13 cellular contexts compared by ENCODE assay signal in the genomic region with DNA sequence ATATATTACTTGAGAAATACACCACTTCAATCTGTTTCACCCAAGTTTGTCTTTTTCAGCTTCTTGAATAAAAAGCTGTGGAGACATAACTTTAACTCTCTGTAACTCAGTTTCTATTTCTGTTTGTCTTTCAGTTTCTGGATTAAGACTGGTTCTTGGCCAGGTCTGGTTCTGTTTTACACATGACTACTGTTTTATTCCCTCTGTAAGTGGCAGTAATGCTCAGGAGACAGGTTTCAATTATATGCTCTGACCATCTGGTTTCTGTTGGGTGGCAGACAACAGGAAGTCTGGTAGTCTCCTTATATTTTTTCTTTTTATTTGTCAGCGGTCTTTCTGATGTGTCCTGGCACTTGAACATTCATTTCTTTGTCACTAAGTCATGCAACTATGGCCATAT.
DNase-seq lines count a peak whose midpoint lies in the region; ATAC-seq and TF ChIP-seq lines count a peak whose summit lies in the region.
"Had no signal": no experiment of that assay in that cellular context is flagged by ENCODE, and none has a peak within 500 bp of the region (broad histone marks: within the 10 kb centered on the region; RNA-seq: fewer than 3 reads in every experiment).

No MANE protein-coding gene starts in this region.

- H3K4me1 ChIP-seq in lower lobe of right lung, result no peaks in the 10 kb centered on the region
- H3K4me1 ChIP-seq: right atrium auricular region had no signal

- in situ Hi-C loops in KBM-7 (cut with MboI; ENCODE audit: low pct_unique_long_range_greater_than_20kb, low sequenced_read_pairs), result no loop called here

- peak overlapping the region; percentile 19 for H3K4me3 Mint-ChIP-seq in activated T-helper 17 cell treated with anti-CD3 and anti-CD28 coated beads, Interleukin-2, amount 50 U/mL, for 72 hours
- H3K4me3 Mint-ChIP-seq: type B pancreatic cell had no signal

- no peaks in the 10 kb centered on the region for H3K36me3 Mint-ChIP-seq in activated T-helper 17 cell treated with anti-CD3 and anti-CD28 coated beads, Interleukin-2, amount 50 U/mL, for 72 hours (ENCODE audit: low read depth)
- H3K36me3 Mint-ChIP-seq: type B pancreatic cell had no signal

- H3K27me3 Mint-ChIP-seq in activated T-helper 17 cell treated with anti-CD3 and anti-CD28 coated beads, Interleukin-2, amount 50 U/mL, for 72 hours, result peaks cover 14% of the 10 kb centered on the region

- peaks cover 7% of the 10 kb centered on the region for H3K9me3 Mint-ChIP-seq in activated T-helper 17 cell treated with anti-CD3 and anti-CD28 coated beads, Interleukin-2, amount 50 U/mL, for 72 hours
- H3K9me3 Mint-ChIP-seq: type B pancreatic cell had no signal

- TF ChIP-seq CTCF in lower lobe of right lung (IDR thresholded peaks at IDR 0.05), result no peak

- H3K4me3 ChIP-seq in lower lobe of right lung, result no peak overlapping the region
- H3K4me3 ChIP-seq: right atrium auricular region had no signal

- no peaks in the 10 kb centered on the region for H3K36me3 ChIP-seq in lower lobe of right lung
- H3K36me3 ChIP-seq: right atrium auricular region had no signal

- peaks cover 6% of the 10 kb centered on the region for H3K4me1 Mint-ChIP-seq in activated T-helper 17 cell treated with anti-CD3 and anti-CD28 coated beads, Interleukin-2, amount 50 U/mL, for 72 hours

- intact Hi-C loops in lower lobe of right lung (cut with DNase I), result no loop called here

- no peak for DNase-seq in lower lobe of right lung
- DNase-seq in KBM-7, result no peak
- no peak for DNase-seq in NCI-H1092 treated with DMSO at 0.1 percent for 48 hours (lab: John Stamatoyannopoulos, UW)
- DNase-seq: activated CD4-positive, alpha-beta T cell treated with anti-CD3 and anti-CD28 coated beads for 1 hour; activated effector memory CD4-positive, alpha-beta T cell treated with anti-CD3 and anti-CD28 coated beads, Interleukin-2, amount 50 U/mL, for 16 hours; central memory CD4-positive, alpha-beta T cell; COR-L47 had no signal

- H3K9me3 ChIP-seq in lower lobe of right lung, result peaks cover 3% of the 10 kb centered on the region

- H3K27ac Mint-ChIP-seq in activated T-helper 17 cell treated with anti-CD3 and anti-CD28 coated beads, Interleukin-2, amount 50 U/mL, for 72 hours, result peak overlapping the region; percentile 9
- H3K27ac Mint-ChIP-seq: type B pancreatic cell had no signal

- no peaks in the 10 kb centered on the region for H3K27me3 ChIP-seq in lower lobe of right lung (ENCODE audit: low read depth)
- H3K27me3 ChIP-seq: right atrium auricular region had no signal

- no peak overlapping the region for H3K27ac ChIP-seq in lower lobe of right lung
- H3K27ac ChIP-seq: right atrium auricular region had no signal

- peak; percentile 62 for ATAC-seq in GM18873 (IDR thresholded peaks at IDR 0.05; ENCODE audit: low FRiP score, unreplicated experiment)
- peak; percentile 84 for ATAC-seq in GM21423 (IDR thresholded peaks at IDR 0.05; ENCODE audit: unreplicated experiment)
- ATAC-seq in HG03060 (IDR thresholded peaks at IDR 0.05; ENCODE audit: low read depth, unreplicated experiment), result peak; percentile 51
- ATAC-seq in activated T-helper 17 cell treated with anti-CD3 and anti-CD28 coated beads, Interleukin-2, amount 50 U/mL, for 72 hours (replicated peaks), result peak; percentile 72
- ATAC-seq in lower lobe of right lung, result no peak

Comparison
In these comparisons a context has a peak if more than half of its experiments do, and no peak if none do; other contexts are left out.
1. ATAC-seq: peak in GM18873 (single experiment), GM21423 (single experiment), HG03060 (single experiment) and activated T-helper 17 cell treated with anti-CD3 and anti-CD28 coated beads, Interleukin-2, amount 50 U/mL, for 72 hours (single experiment); none in lower lobe of right lung (0 of 2).